Comparison of ENCODE assay signal across 8 cellular contexts in genomic region chr1:22039594-22040347, GRCh38. TPM values are rescaled to one million over a fixed set of nuclear protein-coding genes. Genes with fewer than 3 reads are reported as not detected.
DNase-seq lines count a peak whose midpoint lies in the region; ATAC-seq, FAIRE-seq and TF ChIP-seq lines count a peak whose summit lies in the region.

No MANE protein-coding gene starts in this region.

- H4K20me1 ChIP-seq in OCI-LY1 (ENCODE audit: insufficient read depth, low read length) = no peaks in the 10 kb centered on the region

- FAIRE-seq in GM19239 (lab: Jason Lieb, UNC) = peak; percentile 97
- FAIRE-seq in small intestine (lab: Jason Lieb, UNC) = no peak
- no peak for FAIRE-seq in RCC 7860 (lab: Jason Lieb, UNC)

- 18 to 28% (median 21%) methylated on average over 6 of the region's 6 CpGs for WGBS in small intestine, 3 donors

- H3K27me3 ChIP-seq in OCI-LY1 (ENCODE audit: insufficient read depth, low read length) (no peaks in the 10 kb centered on the region), foreskin keratinocyte (no peaks in the 10 kb centered on the region), small intestine (ENCODE audit: control insufficient read depth in 2 of 2, insufficient read depth in 2 of 2, low read length in 2 of 2) (no peaks in the 10 kb centered on the region)

- peak overlapping the region; percentile 60 for H3K4me2 ChIP-seq in OCI-LY1 (ENCODE audit: low read length)

- no peaks in the 10 kb centered on the region for H3K9me3 ChIP-seq in OCI-LY1 (ENCODE audit: low read length)
- H3K9me3 ChIP-seq in small intestine (ENCODE audit: control insufficient read depth, low read depth) = no peaks in the 10 kb centered on the region

- H3K36me3 ChIP-seq in OCI-LY1 (ENCODE audit: insufficient read depth, low read length) (no peaks in the 10 kb centered on the region), small intestine (ENCODE audit: control insufficient read depth in 2 of 2, insufficient read depth in 2 of 2, low read length in 2 of 2) (no peaks in the 10 kb centered on the region)

- no peak overlapping the region for H2AFZ ChIP-seq in OCI-LY1 (ENCODE audit: low read length)

- H3K27ac ChIP-seq in OCI-LY1 (ENCODE audit: low read depth, low read length, poor library complexity, severe bottlenecking) (peak overlapping the region; percentile 78), foreskin keratinocyte (no peak overlapping the region), small intestine (ENCODE audit: low read depth in 1 of 2, low read length in 1 of 2) (peak overlapping the region; percentile 40 to 66)

- DNase-seq in CD14-positive monocyte (ENCODE audit: low spot score) = peak; percentile 91
- no peak for DNase-seq in GM19239 (ENCODE audit: insufficient read length, low spot score)
- DNase-seq in activated T-cell treated with anti-CD3 and anti-CD28 coated beads for 48 hours (ENCODE audit: low read depth) = peak; percentile 79
- DNase-seq in foreskin keratinocyte = peak in 1 of 2 donors; percentile 35
- DNase-seq in small intestine = peak; percentile 83
- no peak for DNase-seq in RCC 7860 (ENCODE audit: low spot score)

- ATAC-seq in HG03342 (IDR thresholded peaks at IDR 0.05; ENCODE audit: unreplicated experiment) = peak; percentile 94
- ATAC-seq in foreskin keratinocyte = peak; percentile 11

- intact Hi-C loops in CD14-positive monocyte (cut with micrococcal nuclease) = no loop called here

- no peak for TF ChIP-seq CTCF in CD14-positive monocyte (IDR thresholded peaks at IDR 0.05)
- TF ChIP-seq CTCF in OCI-LY1 (IDR thresholded peaks at IDR 0.05; ENCODE audit: low read length) = no peak; the same call in 1 of the 2 replicates
- TF ChIP-seq CTCF in foreskin keratinocyte (conservative IDR thresholded peaks at IDR 0.05) = peak; percentile 11

- H3K4me3 Mint-ChIP-seq in CD14-positive monocyte = peak overlapping the region; percentile 63 to 76

- no peak overlapping the region for H3K4me3 ChIP-seq in OCI-LY1 (ENCODE audit: low read depth, low read length, poor library complexity, severe bottlenecking)
- H3K4me3 ChIP-seq in small intestine (ENCODE audit: low read depth in 1 of 2, low read length in 2 of 2) = no peak overlapping the region

- no peak overlapping the region; the same call in 1 of the 2 replicates for H3K9ac ChIP-seq in OCI-LY1 (ENCODE audit: low read length)

- peaks cover 0 to 2% (median 0%) of the 10 kb centered on the region in 3 donors for H3K27me3 Mint-ChIP-seq in CD14-positive monocyte (ENCODE audit: low read depth in 3 of 3)

- H3K27ac Mint-ChIP-seq in CD14-positive monocyte = peak overlapping the region; percentile 95 to 99 (median 97)

- H3K36me3 Mint-ChIP-seq in CD14-positive monocyte = no peaks in the 10 kb centered on the region

- peaks cover 31% of the 10 kb centered on the region for H3K4me1 ChIP-seq in OCI-LY1 (ENCODE audit: insufficient read depth, low read length, severe bottlenecking)
- H3K4me1 ChIP-seq in foreskin keratinocyte = peaks cover 35% of the 10 kb centered on the region
- no peaks in the 10 kb centered on the region for H3K4me1 ChIP-seq in small intestine (ENCODE audit: control insufficient read depth in 2 of 2, insufficient read depth in 1 of 2, low read depth in 1 of 2, low read length in 1 of 2)

- H3F3A ChIP-seq in OCI-LY1 (ENCODE audit: insufficient read depth, low read length) = no peaks in the 10 kb centered on the region

- no peaks in the 10 kb centered on the region for H3K9me2 ChIP-seq in OCI-LY1 (ENCODE audit: low read depth, low read length)

- no peaks in the 10 kb centered on the region for H3K9me3 Mint-ChIP-seq in CD14-positive monocyte

- no peaks in the 10 kb centered on the region for H3K79me2 ChIP-seq in OCI-LY1 (ENCODE audit: insufficient read depth, low read length)

- H3K4me1 Mint-ChIP-seq in CD14-positive monocyte = peaks cover 44% of the 10 kb centered on the region

RNA-seq across cellular contexts. Expression of gene CDC42, which starts 12.7 kb away (rescaled TPM):
- polyA plus RNA-seq in CD14-positive monocyte (100 to 1,000 TPM; 606 to 731 TPM), foreskin keratinocyte (190 and 204 TPM in 2 replicates), small intestine (100 to 1,000 TPM; 175 to 246 (median 225) TPM)
- total RNA-seq in foreskin keratinocyte = 281 and 301 TPM in 2 replicates

RNA-seq across cellular contexts. Expression of gene CELA3A, which starts 38.3 kb away (rescaled TPM):
- not detected for polyA plus RNA-seq in CD14-positive monocyte
- total RNA-seq in foreskin keratinocyte = not detected in 2 replicates
- polyA plus RNA-seq in foreskin keratinocyte = not detected in 2 replicates
- polyA plus RNA-seq in small intestine = 10 to 100 TPM in 1 of 3 donors, 1 to 10 TPM in 1, under 1 TPM in 1; 0.64 to 30.6 (median 8.1) TPM

Comparison
In these comparisons a context has a peak if more than half of its experiments do, and no peak if none do; other contexts are left out.
1. DNase-seq: peak in CD14-positive monocyte (single experiment), activated T-cell treated with anti-CD3 and anti-CD28 coated beads for 48 hours (single experiment) and small intestine (single experiment); none in GM19239 (single experiment) and RCC 7860 (single experiment).